In genomic region chr3:154730221-154730620, GRCh38 we compare ENCODE assay signal across 17 cellular contexts.
DNase-seq lines count a peak whose midpoint lies in the region; ATAC-seq, FAIRE-seq and TF ChIP-seq lines count a peak whose summit lies in the region.
"Had no signal": no experiment of that assay in that cellular context is flagged by ENCODE, and none has a peak within 500 bp of the region (broad histone marks: within the 10 kb centered on the region; RNA-seq: fewer than 3 reads in every experiment).

No MANE protein-coding gene starts in this region.

- H3K9ac ChIP-seq in GM12878 (ENCODE audit: control insufficient read depth, insufficient read depth, low read length) = no peak overlapping the region
- H3K9ac ChIP-seq in neural cell (ENCODE audit: low read length) = no peak overlapping the region

- 0% methylated on average over 1 of the region's 1 CpG for WGBS in GM12878 (ENCODE audit: insufficient coverage, insufficient replicate concordance, low lambda C conversion rate, missing lambda C conversion rate)

- H4K20me1 ChIP-seq in GM12878 (ENCODE audit: control insufficient read depth, insufficient read depth) = no peaks in the 10 kb centered on the region
- no peaks in the 10 kb centered on the region for H4K20me1 ChIP-seq in neural cell (ENCODE audit: insufficient read depth)

- FAIRE-seq in GM12878 (lab: Jason Lieb, UNC) = no peak
- FAIRE-seq: endothelial cell of umbilical vein, GM12891, GM19239, RCC 7860 had no signal

- TF ChIP-seq CTCF in GM12878 (IDR thresholded peaks at IDR 0.05 in 2 of 3, conservative IDR thresholded peaks at IDR 0.05 in 1 of 3; ENCODE audit: control insufficient read depth in 2 of 3, extremely low read depth in 1 of 3, insufficient read depth in 1 of 3, low read depth in 3 of 3, low read length in 3 of 3) = no peak
- peak; percentile 89 for TF ChIP-seq CTCF in neural cell (IDR thresholded peaks at IDR 0.05; ENCODE audit: poor library complexity, severe bottlenecking)
- TF ChIP-seq CTCF in GM20000 (IDR thresholded peaks at IDR 0.05; ENCODE audit: extremely low read depth, missing control alignments) = no peak

- no peaks in the 10 kb centered on the region for H3F3A ChIP-seq in neural cell (ENCODE audit: insufficient read depth, low read length, poor library complexity, severe bottlenecking)

- DNase-seq in DMS 273 (lab: John Stamatoyannopoulos, UW; ENCODE audit: unreplicated experiment) = peak; percentile 10
- DNase-seq in DMS 273 treated with DMSO at 0.1 percent for 48 hours (lab: John Stamatoyannopoulos, UW) = no peak
- peak; percentile 8 to 32 for DNase-seq in NCI-H187 (lab: John Stamatoyannopoulos, UW)
- no peak for DNase-seq in GM12878 (ENCODE audit: low read depth, low spot score)
- no peak for DNase-seq in GM20000 (ENCODE audit: low spot score)
- no peak for DNase-seq in central memory CD4-positive, alpha-beta T cell
- DNase-seq: 8988T; activated CD8-positive, alpha-beta T cell treated with anti-CD3 and anti-CD28 coated beads, Interleukin-2, amount 10 ng/mL, durations not matched to agents 7 days and 5 days; activated gamma-delta T cell treated with Interleukin-2 at 50 U/mL for 16 hours; H9 had no signal

- RAD21 ChIA-PET in GM12878 (lab: Charles Lee; ENCODE audit: unreplicated experiment) = no interaction called here

- H3K4me3 ChIP-seq in GM12878 = no peak overlapping the region
- no peak overlapping the region for H3K4me3 ChIP-seq in neural cell (ENCODE audit: low read length)
- H3K4me3 ChIP-seq: lung had no signal

- no peak for TF ChIP-seq POLR2A in GM12878 (IDR thresholded peaks at IDR 0.05; ENCODE audit: low read depth, low read length)

- no TSS peak for BruUV-seq in GM12878 (replicated peaks; lab: Mats Ljungman, UMichigan)

- H3K27me3 ChIP-seq in GM12878 (replicated peaks in 1 of 2; ENCODE audit: control insufficient read depth in 2 of 2, insufficient read depth in 2 of 2, low read length in 1 of 2) (no peaks in the 10 kb centered on the region), neural cell (ENCODE audit: insufficient read depth, low read depth, low read length) (no peaks in the 10 kb centered on the region)

- ATAC-seq in GM12878 (no peak), HG03108 (IDR thresholded peaks at IDR 0.05; ENCODE audit: unreplicated experiment) (no peak)
- ATAC-seq: activated CD8-positive, alpha-beta T cell treated with anti-CD3 and anti-CD28 coated beads, Interleukin-2, amount 10 ng/mL, durations not matched to agents 7 days and 5 days had no signal

- POLR2A ChIA-PET in GM12878 (lab: Charles Lee) = no interaction called here

- no peak overlapping the region for H2AFZ ChIP-seq in GM12878 (ENCODE audit: control insufficient read depth, low read depth, low read length)
- H2AFZ ChIP-seq in neural cell (ENCODE audit: low read depth, low read length) = no peak overlapping the region

- no peaks in the 10 kb centered on the region for H3K4me1 ChIP-seq in GM12878 (ENCODE audit: control insufficient read depth, insufficient read depth, low read length)

- no peaks in the 10 kb centered on the region for H3K36me3 ChIP-seq in GM12878 (ENCODE audit: control insufficient read depth in 2 of 2, insufficient read depth in 2 of 2, low read length in 1 of 2)
- no peaks in the 10 kb centered on the region for H3K36me3 ChIP-seq in neural cell (ENCODE audit: insufficient read depth, low read length)

- no peaks in the 10 kb centered on the region for H3K9me2 ChIP-seq in neural cell (ENCODE audit: insufficient read depth, low read length)

- in situ Hi-C loops in GM12878 (cut with MboI) = no loop called here

- SMC1A ChIA-PET in GM12878 (lab: Charles Lee; ENCODE audit: uncharacterized antibody, unreplicated experiment) = no interaction called here

- no peak for TF ChIP-seq EP300 in GM12878 (IDR thresholded peaks at IDR 0.05; ENCODE audit: borderline replicate concordance in 1 of 2, control insufficient read depth in 1 of 2, low read depth in 2 of 2, low read length in 2 of 2)
- TF ChIP-seq EP300 in neural cell (conservative IDR thresholded peaks at IDR 0.05; ENCODE audit: poor library complexity, severe bottlenecking) = peak; percentile 37

- TF ChIP-seq RAD21 in GM12878 (IDR thresholded peaks at IDR 0.05; ENCODE audit: insufficient read depth, low read depth, low read length) (0 out of 2 replicates have a peak, but pooled peaks have one; percentile 1), neural cell (conservative IDR thresholded peaks at IDR 0.05) (peak; percentile 94)

- H3K9me3 ChIP-seq in GM12878 (replicated peaks; ENCODE audit: control insufficient read depth, insufficient read depth, low read length) = no peaks in the 10 kb centered on the region
- H3K9me3 ChIP-seq in neural cell (ENCODE audit: low read length) = no peaks in the 10 kb centered on the region

- H3K27ac ChIP-seq in GM12878 (ENCODE audit: control insufficient read depth, insufficient read depth) (no peak overlapping the region), neural cell (ENCODE audit: low read length) (peak overlapping the region; percentile 49)

- H3K79me2 ChIP-seq in GM12878 (ENCODE audit: control insufficient read depth, insufficient read depth, low read length) (no peaks in the 10 kb centered on the region), neural cell (replicated peaks; ENCODE audit: insufficient read depth, low read length) (no peaks in the 10 kb centered on the region)

- intact Hi-C loops in GM12878 (cut with micrococcal nuclease; ENCODE audit: unreplicated experiment) = no loop called here

- H3K4me2 ChIP-seq in GM12878 (ENCODE audit: control insufficient read depth, insufficient read depth) = no peak overlapping the region
- peak overlapping the region; percentile 4 for H3K4me2 ChIP-seq in neural cell (ENCODE audit: low read length)

- CTCF ChIA-PET in GM12878 (lab: Yijun Ruan, JAX) = no interaction called here

TF ChIP-seq in GM12878, 131 proteins besides CTCF, POLR2A, EP300 and RAD21 (continues in another document):
- TF ChIP-seq SP1 (IDR thresholded peaks at IDR 0.05; ENCODE audit: low read depth, low read length) = no peak
- TF ChIP-seq ZNF687 (IDR thresholded peaks at IDR 0.05) = no peak

TF ChIP-seq in neural cell, 6 proteins besides CTCF, POLR2A, EP300 and RAD21:
- TF ChIP-seq, protein P1, sequence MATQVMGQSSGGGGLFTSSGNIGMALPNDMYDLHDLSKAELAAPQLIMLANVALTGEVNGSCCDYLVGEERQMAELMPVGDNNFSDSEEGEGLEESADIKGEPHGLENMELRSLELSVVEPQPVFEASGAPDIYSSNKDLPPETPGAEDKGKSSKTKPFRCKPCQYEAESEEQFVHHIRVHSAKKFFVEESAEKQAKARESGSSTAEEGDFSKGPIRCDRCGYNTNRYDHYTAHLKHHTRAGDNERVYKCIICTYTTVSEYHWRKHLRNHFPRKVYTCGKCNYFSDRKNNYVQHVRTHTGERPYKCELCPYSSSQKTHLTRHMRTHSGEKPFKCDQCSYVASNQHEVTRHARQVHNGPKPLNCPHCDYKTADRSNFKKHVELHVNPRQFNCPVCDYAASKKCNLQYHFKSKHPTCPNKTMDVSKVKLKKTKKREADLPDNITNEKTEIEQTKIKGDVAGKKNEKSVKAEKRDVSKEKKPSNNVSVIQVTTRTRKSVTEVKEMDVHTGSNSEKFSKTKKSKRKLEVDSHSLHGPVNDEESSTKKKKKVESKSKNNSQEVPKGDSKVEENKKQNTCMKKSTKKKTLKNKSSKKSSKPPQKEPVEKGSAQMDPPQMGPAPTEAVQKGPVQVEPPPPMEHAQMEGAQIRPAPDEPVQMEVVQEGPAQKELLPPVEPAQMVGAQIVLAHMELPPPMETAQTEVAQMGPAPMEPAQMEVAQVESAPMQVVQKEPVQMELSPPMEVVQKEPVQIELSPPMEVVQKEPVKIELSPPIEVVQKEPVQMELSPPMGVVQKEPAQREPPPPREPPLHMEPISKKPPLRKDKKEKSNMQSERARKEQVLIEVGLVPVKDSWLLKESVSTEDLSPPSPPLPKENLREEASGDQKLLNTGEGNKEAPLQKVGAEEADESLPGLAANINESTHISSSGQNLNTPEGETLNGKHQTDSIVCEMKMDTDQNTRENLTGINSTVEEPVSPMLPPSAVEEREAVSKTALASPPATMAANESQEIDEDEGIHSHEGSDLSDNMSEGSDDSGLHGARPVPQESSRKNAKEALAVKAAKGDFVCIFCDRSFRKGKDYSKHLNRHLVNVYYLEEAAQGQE (IDR thresholded peaks at IDR 0.05; ENCODE audit: borderline replicate concordance) = no peak
- TF ChIP-seq MXI1 (conservative IDR thresholded peaks at IDR 0.05; ENCODE audit: poor library complexity, severe bottlenecking) (peak; percentile 18), TAF1 (IDR thresholded peaks at IDR 0.05; ENCODE audit: low read depth) (no peak), POLR2AphosphoS5 (IDR thresholded peaks at IDR 0.05) (no peak), SMC3 (conservative IDR thresholded peaks at IDR 0.05; ENCODE audit: poor library complexity) (peak; percentile 92), EZH2 (IDR thresholded peaks at IDR 0.05; ENCODE audit: borderline replicate concordance, insufficient read depth, low read length, poor library complexity, severe bottlenecking) (no peak)

Comparison
In these comparisons a context has a peak if more than half of its experiments do, and no peak if none do; other contexts are left out.
1. DNase-seq: peak in DMS 273 (single experiment) and NCI-H187 (2 of 2); none in DMS 273 treated with DMSO at 0.1 percent for 48 hours (single experiment), GM12878 (single experiment), GM20000 (single experiment) and central memory CD4-positive, alpha-beta T cell (single experiment).